In genomic region chr11:71200172-71200716, GRCh38 we compare ENCODE assay signal across 18 cellular contexts. TPM values are rescaled to one million over a fixed set of nuclear protein-coding genes. Genes with fewer than 3 reads are reported as not detected.
DNase-seq lines count a peak whose midpoint lies in the region; ATAC-seq, FAIRE-seq and TF ChIP-seq lines count a peak whose summit lies in the region.
"Had no signal": no experiment of that assay in that cellular context is flagged by ENCODE, and none has a peak within 500 bp of the region (broad histone marks: within the 10 kb centered on the region; RNA-seq: fewer than 3 reads in every experiment).

No MANE protein-coding gene starts in this region.

- DNase-seq in OCI-LY7 (ENCODE audit: low spot score): no peak
- no peak for DNase-seq in K562 (ENCODE audit: extremely low read depth in 1 of 4, low spot score in 3 of 4)
- no peak for DNase-seq in neural progenitor cell (ENCODE audit: low spot score)
- DNase-seq in activated naive CD4-positive, alpha-beta T cell treated with Interleukin-2 at 50 U/mL for 16 hours: no peak
- DNase-seq in uterus: no peak
- no peak for DNase-seq in D341Med (ENCODE audit: low spot score)
- DNase-seq: ACHN; C1 segment of cervical spinal cord; CD8-positive, alpha-beta memory T cell; DMS 273 treated with DMSO at 0.1 percent for 48 hours; GF-D8; H9; NCI-H1105; NCI-H2081; NCI-H510A treated with DMSO at 0.1 percent for 48 hours; NCI-H82 had no signal

- H3K27ac Mint-ChIP-seq in neural progenitor cell: peak overlapping the region; percentile 12
- H3K27ac Mint-ChIP-seq: CD8-positive, alpha-beta memory T cell; H9 had no signal

- H3K4me1 ChIP-seq in OCI-LY7 (ENCODE audit: insufficient read depth, low read length, poor library complexity, severe bottlenecking) (peaks cover 41% of the 10 kb centered on the region), K562 (replicated peaks in 1 of 2; ENCODE audit: control insufficient read depth in 2 of 2, insufficient read depth in 2 of 2, low read length in 2 of 2) (no peaks in the 10 kb centered on the region), neural progenitor cell (no peaks in the 10 kb centered on the region), uterus (no peaks in the 10 kb centered on the region)

- BruUV-seq in OCI-LY7 (replicated peaks; lab: Mats Ljungman, UMichigan) (no TSS peak), K562 (replicated peaks; lab: Mats Ljungman, UMichigan) (no TSS peak)

- no peaks in the 10 kb centered on the region for H3K9me1 ChIP-seq in K562 (ENCODE audit: control insufficient read depth, insufficient read depth, low read length)

- TF ChIP-seq EP300 in K562 (IDR thresholded peaks at IDR 0.05; ENCODE audit: low read length): no peak

- H3K79me2 ChIP-seq in OCI-LY7 (ENCODE audit: insufficient read depth, low read depth, low read length): no peaks in the 10 kb centered on the region
- H3K79me2 ChIP-seq in K562 (ENCODE audit: control insufficient read depth, insufficient read depth, low read length): no peaks in the 10 kb centered on the region
- H3K79me2 ChIP-seq in neural progenitor cell (ENCODE audit: low read depth): no peaks in the 10 kb centered on the region

- ATAC-seq in K562 (no peak), HG02763 (IDR thresholded peaks at IDR 0.05; ENCODE audit: unreplicated experiment) (no peak)

- H3K4me1 Mint-ChIP-seq in neural progenitor cell: peaks cover under 1% of the 10 kb centered on the region
- H3K4me1 Mint-ChIP-seq: CD8-positive, alpha-beta memory T cell had no signal

- H3K36me3 Mint-ChIP-seq in neural progenitor cell: no peaks in the 10 kb centered on the region
- H3K36me3 Mint-ChIP-seq: CD8-positive, alpha-beta memory T cell had no signal

- H3K27ac ChIP-seq in OCI-LY7 (ENCODE audit: low read depth, low read length, poor library complexity, severe bottlenecking): no peak overlapping the region
- H3K27ac ChIP-seq in K562 (ENCODE audit: extremely low read depth, low read depth, low read length): no peak overlapping the region
- no peak overlapping the region for H3K27ac ChIP-seq in neural progenitor cell
- no peak overlapping the region for H3K27ac ChIP-seq in uterus
- H3K27ac ChIP-seq: HL-60 had no signal

- no peak overlapping the region for H2AFZ ChIP-seq in OCI-LY7 (ENCODE audit: low read length)
- H2AFZ ChIP-seq in K562 (ENCODE audit: low read depth, low read length): no peak overlapping the region
- H2AFZ ChIP-seq in neural progenitor cell (replicated peaks): no peak overlapping the region

- in situ Hi-C loops in K562 (cut with MboI): no loop called here

- no peaks in the 10 kb centered on the region for H3K36me3 ChIP-seq in OCI-LY7 (ENCODE audit: insufficient read depth, low read length)
- H3K36me3 ChIP-seq in K562 (ENCODE audit: control insufficient read depth, insufficient read depth, low read length): no peaks in the 10 kb centered on the region
- H3K36me3 ChIP-seq in neural progenitor cell: no peaks in the 10 kb centered on the region
- H3K36me3 ChIP-seq in uterus: no peaks in the 10 kb centered on the region

- 1% methylated on average over 9 of the region's 9 CpGs for whole genome bisulfite sequencing in K562 (ENCODE audit: insufficient coverage, low coverage, missing lambda C conversion rate)

- CTCF ChIA-PET in OCI-LY7 (lab: Charles Lee; ENCODE audit: unreplicated experiment) (interaction anchor here (0.6 kb wide), 1 partner anchor 173 kb away, joined by 3 read pairs; no protein-coding TSS in a partner anchor), K562 (lab: Yijun Ruan, JAX; ENCODE audit: low intra/inter-chr PET ratio) (no interaction called here)

- TF ChIP-seq CTCF in OCI-LY7 (conservative IDR thresholded peaks at IDR 0.05; ENCODE audit: low read length) (no peak), K562 (IDR thresholded peaks at IDR 0.05 in 2 of 3, conservative IDR thresholded peaks at IDR 0.05 in 1 of 3; ENCODE audit: insufficient read depth in 2 of 3, low read depth in 1 of 3, low read length in 3 of 3) (no peak), neural progenitor cell (IDR thresholded peaks at IDR 0.05) (no peak), uterus (IDR thresholded peaks at IDR 0.05) (no peak)

- no peaks in the 10 kb centered on the region for H3K9me2 ChIP-seq in OCI-LY7 (ENCODE audit: insufficient read depth, low read length)

- H3K9ac ChIP-seq in K562 (ENCODE audit: insufficient read depth in 1 of 2, low read depth in 2 of 2, low read length in 2 of 2): no peak overlapping the region
- H3K9ac ChIP-seq in neural progenitor cell: no peak overlapping the region

- TF ChIP-seq POLR2A in K562 (conservative IDR thresholded peaks at IDR 0.05) (no peak), uterus (IDR thresholded peaks at IDR 0.05) (no peak)

- H3K4me3 ChIP-seq in OCI-LY7 (ENCODE audit: low read depth, low read length, poor library complexity, severe bottlenecking) (no peak overlapping the region), K562 (no peak overlapping the region), neural progenitor cell (no peak overlapping the region), uterus (no peak overlapping the region)

- H3K9me3 ChIP-seq in OCI-LY7 (ENCODE audit: low read length) (no peaks in the 10 kb centered on the region), K562 (replicated peaks; ENCODE audit: control insufficient read depth, insufficient read depth, low read depth, low read length) (no peaks in the 10 kb centered on the region), neural progenitor cell (ENCODE audit: low read depth) (no peaks in the 10 kb centered on the region), uterus (no peaks in the 10 kb centered on the region)

- H3K27me3 ChIP-seq in K562 (ENCODE audit: control insufficient read depth in 2 of 2, insufficient read depth in 2 of 2, low read length in 2 of 2): peaks cover 15 to 60% of the 10 kb centered on the region in 2 experiments; a peak in 4 of 5 replicates
- H3K27me3 ChIP-seq in neural progenitor cell: no peaks in the 10 kb centered on the region
- H3K27me3 ChIP-seq in uterus: no peaks in the 10 kb centered on the region

- POLR2A ChIA-PET in OCI-LY7 (lab: Charles Lee): interaction anchor here (0.5 to 1.2 kb wide), 3 partner anchors 122 to 1712 kb away, joined by 3 read pairs; no protein-coding TSS in a partner anchor
- POLR2A ChIA-PET in K562 (lab: Yijun Ruan, JAX): interaction anchor here (1.4 kb wide), 1 partner anchor 19 kb away, joined by 4 read pairs; no protein-coding TSS in a partner anchor

- H3K9me3 Mint-ChIP-seq in neural progenitor cell: no peaks in the 10 kb centered on the region
- H3K9me3 Mint-ChIP-seq: CD8-positive, alpha-beta memory T cell; H9 had no signal

- no peak for TF ChIP-seq RAD21 in K562 (CRISPR knock-in tag; conservative IDR thresholded peaks at IDR 0.05 in 1 of 2, IDR thresholded peaks at IDR 0.05 in 1 of 2)

- intact Hi-C loops in OCI-LY7 (cut with micrococcal nuclease; ENCODE audit: unreplicated experiment) (loop anchor here (5.0 kb wide), 2 partner anchors 172 to 222 kb away; no protein-coding TSS in a partner anchor), K562 (cut with micrococcal nuclease) (no loop called here), uterus (cut with DNase I; ENCODE audit: low total_unique reads) (no loop called here)

- peaks cover 9% of the 10 kb centered on the region for H3K27me3 Mint-ChIP-seq in neural progenitor cell (ENCODE audit: insufficient read depth, low read depth)
- H3K27me3 Mint-ChIP-seq: CD8-positive, alpha-beta memory T cell had no signal

- H3F3A ChIP-seq in neural progenitor cell (ENCODE audit: low read depth): no peaks in the 10 kb centered on the region

- no peak for FAIRE-seq in K562 (lab: Jason Lieb, UNC)

- H3K4me3 Mint-ChIP-seq in neural progenitor cell: no peak overlapping the region
- H3K4me3 Mint-ChIP-seq: CD8-positive, alpha-beta memory T cell; H9 had no signal

- H4K20me1 ChIP-seq in OCI-LY7 (ENCODE audit: insufficient read depth, low read length): no peaks in the 10 kb centered on the region
- H4K20me1 ChIP-seq in K562 (replicated peaks; ENCODE audit: control insufficient read depth, insufficient read depth, low read length): no peaks in the 10 kb centered on the region; the same call in 1 of the 2 replicates
- no peaks in the 10 kb centered on the region for H4K20me1 ChIP-seq in neural progenitor cell (ENCODE audit: low read depth)

- peak overlapping the region; percentile 31; the same call in 1 of the 2 replicates for H3K4me2 ChIP-seq in OCI-LY7 (ENCODE audit: low read length)
- no peak overlapping the region for H3K4me2 ChIP-seq in K562 (ENCODE audit: insufficient read depth, low read length)
- no peak overlapping the region for H3K4me2 ChIP-seq in neural progenitor cell

TF ChIP-seq in K562, 482 proteins besides CTCF, POLR2A, EP300 and RAD21:
- no peak for TF ChIP-seq NR1H2 (CRISPR knock-in tag; IDR thresholded peaks at IDR 0.05)
- TF ChIP-seq ZNF232 (CRISPR knock-in tag; IDR thresholded peaks at IDR 0.05): peak; percentile 96

RNA-seq across cellular contexts. Expression of gene SHANK2, which starts 52.1 kb away (rescaled TPM):
- not detected in 2 replicates for total RNA-seq in OCI-LY7 (2014; rRNA removed; shearing (Covaris generic))
- total RNA-seq in OCI-LY7 (2022) (not detected in 2 replicates), K562 (2014; rRNA removed) (not detected in 2 replicates), K562 (2014; rRNA removed; fragmentation: Illumina TruSeq; extraction: Trizol) (not detected in 2 replicates), K562 (2015; rRNA removed; fragmentation: Illumina TruSeq; extraction: Trizol) (not detected in 2 replicates), K562 (2021) (0.07 and 0.22 TPM in 2 replicates), neural progenitor cell (ENCODE audit: low replicate concordance) (8.1 TPM in 2 replicates), uterus (1 to 10 TPM in 2 of 4 donors, under 1 TPM in 2; 0.51 to 6.8 (median 0.99) TPM)
- 0.05 TPM in 1 of 2 replicates, not detected in the other for total RNA-seq in K562 (2011; cell fraction: chromatin; rRNA removed; ENCODE audit: low replicate concordance)
- not detected in 2 replicates for total RNA-seq in K562 (2011; cell fraction: nucleolus; rRNA removed)
- total RNA-seq in K562 (2011; cell fraction: nucleoplasm; rRNA removed): not detected in 2 replicates
- polyA plus RNA-seq in K562 (2011; rRNA removed) (not detected in 2 replicates), K562 (2014; fragmentation: Illumina TruSeq; extraction: Trizol) (not detected in 2 replicates), K562 (2014; fragmentation: Nextera tagmentation; extraction: Ambion mirVana) (under 1 TPM in 1 of 2 experiments, not detected in 1; 0.04 TPM), K562 (2014; rRNA removed) (not detected in 2 replicates)
- polyA plus RNA-seq in K562 (2011; cell fraction: cytosol; rRNA removed): not detected in 2 replicates
- not detected in 2 replicates for polyA plus RNA-seq in K562 (2011; cell fraction: nucleus; rRNA removed)
- polyA plus RNA-seq in K562 (2012): 0.01 and 0.07 TPM in 2 replicates
- polyA minus RNA-seq in K562 (2011; rRNA and poly(A)+ RNA removed): not detected in 2 replicates
- not detected in 2 replicates for polyA minus RNA-seq in K562 (2011; cell fraction: cytosol; rRNA and poly(A)+ RNA removed)
- not detected in 2 replicates for polyA minus RNA-seq in K562 (2011; cell fraction: nucleus; rRNA and poly(A)+ RNA removed)
- total RNA-seq: CD8-positive, alpha-beta memory T cell had no signal
- polyA plus RNA-seq: CD8-positive, alpha-beta memory T cell had no signal
